ENCODE assay signal across 35 cellular contexts in genomic region chr5:3284506-3284905, GRCh38.
"Had no signal": no experiment of that assay in that cellular context is flagged by ENCODE, and none has a peak within 500 bp of the region (broad histone marks: within the 10 kb centered on the region; RNA-seq: fewer than 3 reads in every experiment).

No MANE protein-coding gene starts in this region.

- H3K9ac ChIP-seq: KMS-11 had no signal

- DNase-seq: Karpas-422, Kasumi-1, MG63, MM.1S, MV-4-11, NCI-H1048, NCI-H1092, NCI-H1092 treated with DMSO at 0.1 percent for 48 hours, NCI-H1105, NCI-H1105 treated with DMSO at 0.1 percent for 48 hours, NCI-H1417, NCI-H1417 treated with DMSO at 0.1 percent for 48 hours, NCI-H1436 treated with DMSO at 0.1 percent for 48 hours, NCI-H146, NCI-H1694, NCI-H1694 treated with DMSO at 0.1 percent for 48 hours, NCI-H187, NCI-H187 treated with DMSO at 0.1 percent for 48 hours, NCI-H1930, NCI-H2029, NCI-H2029 treated with DMSO at 0.1 percent for 48 hours, NCI-H2081, NCI-H2081 treated with DMSO at 0.1 percent for 48 hours, NCI-H2107, NCI-H2171, NCI-H2171 treated with DMSO at 0.1 percent for 48 hours, NCI-H2227 treated with DMSO at 0.1 percent for 48 hours, NCI-H226, NCI-H345, NCI-H446, NCI-H446 treated with DMSO at 0.1 percent for 48 hours, NCI-H510A, NCI-H510A treated with DMSO at 0.1 percent for 48 hours, NCI-H524 had no signal

- H3K27ac ChIP-seq: KMS-11 had no signal

- H3K4me2 ChIP-seq: KMS-11 had no signal

- H3K9me3 ChIP-seq: MG63 had no signal

- H3K4me3 ChIP-seq: MG63 had no signal

- H3K36me3 ChIP-seq: MG63 had no signal
